In the genomic region with DNA sequence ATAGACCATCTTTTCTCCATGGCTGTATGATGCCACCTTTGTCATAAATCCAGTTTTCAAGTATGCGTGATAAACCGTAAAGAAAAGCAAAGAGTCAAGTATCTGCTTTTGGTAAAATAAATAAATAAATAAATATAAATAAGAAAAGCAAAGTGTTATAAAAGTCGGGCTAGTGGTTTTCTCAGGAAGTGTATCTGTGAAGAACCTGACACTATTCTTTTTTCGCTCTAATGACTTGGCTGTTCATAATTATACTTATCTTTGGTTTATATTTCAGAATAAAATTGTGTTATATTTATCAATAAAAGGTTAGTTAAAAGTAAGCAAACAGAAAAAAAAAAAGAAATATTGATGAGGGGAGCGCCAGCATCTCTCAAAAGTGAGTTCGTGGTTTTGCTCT, we compare ENCODE assay signal across 2 cellular contexts.
TF ChIP-seq lines count a peak whose summit lies in the region.

No MANE protein-coding gene starts in this region.

TF ChIP-seq in SK-N-SH, 30 proteins besides CTCF, POLR2A, EP300 and RAD21 (continued from another document):
- no peak for TF ChIP-seq YY1 (IDR thresholded peaks at IDR 0.05; ENCODE audit: low read depth)
- TF ChIP-seq, protein P1, sequence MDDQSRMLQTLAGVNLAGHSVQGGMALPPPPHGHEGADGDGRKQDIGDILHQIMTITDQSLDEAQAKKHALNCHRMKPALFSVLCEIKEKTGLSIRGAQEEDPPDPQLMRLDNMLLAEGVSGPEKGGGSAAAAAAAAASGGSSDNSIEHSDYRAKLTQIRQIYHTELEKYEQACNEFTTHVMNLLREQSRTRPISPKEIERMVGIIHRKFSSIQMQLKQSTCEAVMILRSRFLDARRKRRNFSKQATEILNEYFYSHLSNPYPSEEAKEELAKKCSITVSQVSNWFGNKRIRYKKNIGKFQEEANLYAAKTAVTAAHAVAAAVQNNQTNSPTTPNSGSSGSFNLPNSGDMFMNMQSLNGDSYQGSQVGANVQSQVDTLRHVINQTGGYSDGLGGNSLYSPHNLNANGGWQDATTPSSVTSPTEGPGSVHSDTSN (IDR thresholded peaks at IDR 0.05), result no peak
- TF ChIP-seq, protein P2, sequence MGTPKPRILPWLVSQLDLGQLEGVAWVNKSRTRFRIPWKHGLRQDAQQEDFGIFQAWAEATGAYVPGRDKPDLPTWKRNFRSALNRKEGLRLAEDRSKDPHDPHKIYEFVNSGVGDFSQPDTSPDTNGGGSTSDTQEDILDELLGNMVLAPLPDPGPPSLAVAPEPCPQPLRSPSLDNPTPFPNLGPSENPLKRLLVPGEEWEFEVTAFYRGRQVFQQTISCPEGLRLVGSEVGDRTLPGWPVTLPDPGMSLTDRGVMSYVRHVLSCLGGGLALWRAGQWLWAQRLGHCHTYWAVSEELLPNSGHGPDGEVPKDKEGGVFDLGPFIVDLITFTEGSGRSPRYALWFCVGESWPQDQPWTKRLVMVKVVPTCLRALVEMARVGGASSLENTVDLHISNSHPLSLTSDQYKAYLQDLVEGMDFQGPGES (IDR thresholded peaks at IDR 0.05; ENCODE audit: low read depth, low read length), result no peak
- TF ChIP-seq FOSL2 (IDR thresholded peaks at IDR 0.05; ENCODE audit: borderline replicate concordance, low read depth), result no peak
- TF ChIP-seq, protein P3, sequence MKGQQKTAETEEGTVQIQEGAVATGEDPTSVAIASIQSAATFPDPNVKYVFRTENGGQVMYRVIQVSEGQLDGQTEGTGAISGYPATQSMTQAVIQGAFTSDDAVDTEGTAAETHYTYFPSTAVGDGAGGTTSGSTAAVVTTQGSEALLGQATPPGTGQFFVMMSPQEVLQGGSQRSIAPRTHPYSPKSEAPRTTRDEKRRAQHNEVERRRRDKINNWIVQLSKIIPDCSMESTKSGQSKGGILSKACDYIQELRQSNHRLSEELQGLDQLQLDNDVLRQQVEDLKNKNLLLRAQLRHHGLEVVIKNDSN (IDR thresholded peaks at IDR 0.05; ENCODE audit: borderline replicate concordance, low read depth), result no peak
- TF ChIP-seq TAF1 (IDR thresholded peaks at IDR 0.05; ENCODE audit: borderline replicate concordance, low read depth, low read length), result no peak
- TF ChIP-seq GATA2 (CRISPR knock-in tag; IDR thresholded peaks at IDR 0.05), result no peak
- TF ChIP-seq JUND (IDR thresholded peaks at IDR 0.05), result no peak

TF ChIP-seq in SK-N-SH treated with all-trans-retinoic acid at 6 μM for 48 hours, 23 proteins besides CTCF, POLR2A, EP300 and RAD21 (continued from another document):
- TF ChIP-seq, protein P4, sequence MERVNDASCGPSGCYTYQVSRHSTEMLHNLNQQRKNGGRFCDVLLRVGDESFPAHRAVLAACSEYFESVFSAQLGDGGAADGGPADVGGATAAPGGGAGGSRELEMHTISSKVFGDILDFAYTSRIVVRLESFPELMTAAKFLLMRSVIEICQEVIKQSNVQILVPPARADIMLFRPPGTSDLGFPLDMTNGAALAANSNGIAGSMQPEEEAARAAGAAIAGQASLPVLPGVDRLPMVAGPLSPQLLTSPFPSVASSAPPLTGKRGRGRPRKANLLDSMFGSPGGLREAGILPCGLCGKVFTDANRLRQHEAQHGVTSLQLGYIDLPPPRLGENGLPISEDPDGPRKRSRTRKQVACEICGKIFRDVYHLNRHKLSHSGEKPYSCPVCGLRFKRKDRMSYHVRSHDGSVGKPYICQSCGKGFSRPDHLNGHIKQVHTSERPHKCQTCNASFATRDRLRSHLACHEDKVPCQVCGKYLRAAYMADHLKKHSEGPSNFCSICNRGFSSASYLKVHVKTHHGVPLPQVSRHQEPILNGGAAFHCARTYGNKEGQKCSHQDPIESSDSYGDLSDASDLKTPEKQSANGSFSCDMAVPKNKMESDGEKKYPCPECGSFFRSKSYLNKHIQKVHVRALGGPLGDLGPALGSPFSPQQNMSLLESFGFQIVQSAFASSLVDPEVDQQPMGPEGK (CRISPR knock-in tag; IDR thresholded peaks at IDR 0.05; ENCODE audit: borderline replicate concordance), result no peak
- TF ChIP-seq OSR1 (CRISPR knock-in tag; IDR thresholded peaks at IDR 0.05), result no peak
- TF ChIP-seq RARB (CRISPR knock-in tag; IDR thresholded peaks at IDR 0.05), result no peak
- TF ChIP-seq ZFP3 (CRISPR knock-in tag; IDR thresholded peaks at IDR 0.05), result no peak
- TF ChIP-seq, protein P5, sequence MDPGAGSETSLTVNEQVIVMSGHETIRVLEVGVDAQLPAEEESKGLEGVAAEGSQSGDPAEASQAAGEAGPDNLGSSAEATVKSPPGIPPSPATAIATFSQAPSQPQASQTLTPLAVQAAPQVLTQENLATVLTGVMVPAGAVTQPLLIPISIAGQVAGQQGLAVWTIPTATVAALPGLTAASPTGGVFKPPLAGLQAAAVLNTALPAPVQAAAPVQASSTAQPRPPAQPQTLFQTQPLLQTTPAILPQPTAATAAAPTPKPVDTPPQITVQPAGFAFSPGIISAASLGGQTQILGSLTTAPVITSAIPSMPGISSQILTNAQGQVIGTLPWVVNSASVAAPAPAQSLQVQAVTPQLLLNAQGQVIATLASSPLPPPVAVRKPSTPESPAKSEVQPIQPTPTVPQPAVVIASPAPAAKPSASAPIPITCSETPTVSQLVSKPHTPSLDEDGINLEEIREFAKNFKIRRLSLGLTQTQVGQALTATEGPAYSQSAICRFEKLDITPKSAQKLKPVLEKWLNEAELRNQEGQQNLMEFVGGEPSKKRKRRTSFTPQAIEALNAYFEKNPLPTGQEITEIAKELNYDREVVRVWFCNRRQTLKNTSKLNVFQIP (CRISPR knock-in tag; IDR thresholded peaks at IDR 0.05; ENCODE audit: borderline replicate concordance, low read depth), result no peak
- TF ChIP-seq, protein P6, sequence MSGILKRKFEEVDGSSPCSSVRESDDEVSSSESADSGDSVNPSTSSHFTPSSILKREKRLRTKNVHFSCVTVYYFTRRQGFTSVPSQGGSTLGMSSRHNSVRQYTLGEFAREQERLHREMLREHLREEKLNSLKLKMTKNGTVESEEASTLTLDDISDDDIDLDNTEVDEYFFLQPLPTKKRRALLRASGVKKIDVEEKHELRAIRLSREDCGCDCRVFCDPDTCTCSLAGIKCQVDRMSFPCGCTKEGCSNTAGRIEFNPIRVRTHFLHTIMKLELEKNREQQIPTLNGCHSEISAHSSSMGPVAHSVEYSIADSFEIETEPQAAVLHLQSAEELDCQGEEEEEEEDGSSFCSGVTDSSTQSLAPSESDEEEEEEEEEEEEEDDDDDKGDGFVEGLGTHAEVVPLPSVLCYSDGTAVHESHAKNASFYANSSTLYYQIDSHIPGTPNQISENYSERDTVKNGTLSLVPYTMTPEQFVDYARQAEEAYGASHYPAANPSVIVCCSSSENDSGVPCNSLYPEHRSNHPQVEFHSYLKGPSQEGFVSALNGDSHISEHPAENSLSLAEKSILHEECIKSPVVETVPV (CRISPR knock-in tag; IDR thresholded peaks at IDR 0.05), result no peak
